ENCODE assay signal across 10 cellular contexts in genomic region chr17:38464251-38464722, GRCh38. TPM values are rescaled to one million over a fixed set of nuclear protein-coding genes. Genes with fewer than 3 reads are reported as not detected.
DNase-seq lines count a peak whose midpoint lies in the region; ATAC-seq and TF ChIP-seq lines count a peak whose summit lies in the region.
"Had no signal": no experiment of that assay in that cellular context is flagged by ENCODE, and none has a peak within 500 bp of the region (broad histone marks: within the 10 kb centered on the region; RNA-seq: fewer than 3 reads in every experiment).

No MANE protein-coding gene starts in this region.

- H3K27ac Mint-ChIP-seq in neural crest cell (ENCODE audit: unreplicated experiment) (peak overlapping the region; percentile 74), immature natural killer cell (no peak overlapping the region)
- H3K27ac Mint-ChIP-seq: activated naive CD4-positive, alpha-beta T cell treated with anti-CD3 and anti-CD28 coated beads, Interleukin-2, amount 50 U/mL, for 24 hours had no signal

- no peak for TF ChIP-seq CTCF in Peyer's patch (IDR thresholded peaks at IDR 0.05)
- TF ChIP-seq CTCF in neural crest cell (conservative IDR thresholded peaks at IDR 0.05) = no peak

- in situ Hi-C loops in ACHN (cut with HindIII; ENCODE audit: low pct_ligation_motif_present, low pct_unique_long_range_greater_than_20kb, low sequenced_read_pairs) = no loop called here

- H3K27me3 Mint-ChIP-seq in neural crest cell (ENCODE audit: low read depth) = no peaks in the 10 kb centered on the region
- H3K27me3 Mint-ChIP-seq in immature natural killer cell (ENCODE audit: low read depth in 3 of 3) = peaks cover 0 to 12% (median 2%) of the 10 kb centered on the region in 3 donors
- H3K27me3 Mint-ChIP-seq: activated naive CD4-positive, alpha-beta T cell treated with anti-CD3 and anti-CD28 coated beads, Interleukin-2, amount 50 U/mL, for 24 hours had no signal

- H3K4me1 Mint-ChIP-seq in neural crest cell (peaks cover 43% of the 10 kb centered on the region), immature natural killer cell (no peaks in the 10 kb centered on the region)
- H3K4me1 Mint-ChIP-seq: activated naive CD4-positive, alpha-beta T cell treated with anti-CD3 and anti-CD28 coated beads, Interleukin-2, amount 50 U/mL, for 24 hours had no signal

- H3K4me3 ChIP-seq in Peyer's patch = peak overlapping the region in 2 of 4 donors; percentile 34 to 55

- H3K9me3 Mint-ChIP-seq in neural crest cell (no peaks in the 10 kb centered on the region), immature natural killer cell (no peaks in the 10 kb centered on the region)
- H3K9me3 Mint-ChIP-seq: activated naive CD4-positive, alpha-beta T cell treated with anti-CD3 and anti-CD28 coated beads, Interleukin-2, amount 50 U/mL, for 24 hours had no signal

- peaks cover 0 to 28% (median 0%) of the 10 kb centered on the region in 4 donors for H3K4me1 ChIP-seq in Peyer's patch

- H3K27me3 ChIP-seq in Peyer's patch = no peaks in the 10 kb centered on the region

- ATAC-seq in GM18907 (IDR thresholded peaks at IDR 0.05; ENCODE audit: unreplicated experiment) = no peak

- H3K4me3 Mint-ChIP-seq in neural crest cell (peak overlapping the region; percentile 85), immature natural killer cell (no peak overlapping the region)
- H3K4me3 Mint-ChIP-seq: activated naive CD4-positive, alpha-beta T cell treated with anti-CD3 and anti-CD28 coated beads, Interleukin-2, amount 50 U/mL, for 24 hours had no signal

- H3K27ac ChIP-seq in Peyer's patch = peak overlapping the region; percentile 67 to 91 (median 74)

- peaks cover 0 to 3% (median 0%) of the 10 kb centered on the region in 3 donors for H3K36me3 ChIP-seq in Peyer's patch

- H3K36me3 Mint-ChIP-seq in neural crest cell (ENCODE audit: low read depth) (peaks cover 12% of the 10 kb centered on the region), immature natural killer cell (no peaks in the 10 kb centered on the region)
- H3K36me3 Mint-ChIP-seq: activated naive CD4-positive, alpha-beta T cell treated with anti-CD3 and anti-CD28 coated beads, Interleukin-2, amount 50 U/mL, for 24 hours had no signal

- H3K9me3 ChIP-seq in Peyer's patch = no peaks in the 10 kb centered on the region

- peak; percentile 29 for DNase-seq in ACHN
- no peak for DNase-seq in Peyer's patch
- peak; percentile 90 for DNase-seq in fibroblast of gingiva (ENCODE audit: low read depth)
- DNase-seq in neural crest cell (ENCODE audit: low read depth, low spot score) = no peak
- no peak for DNase-seq in GDM1 (lab: John Stamatoyannopoulos, UW)
- DNase-seq in immature natural killer cell = no peak
- DNase-seq in activated naive CD4-positive, alpha-beta T cell treated with anti-CD3 and anti-CD28 coated beads, Interleukin-2, amount 50 U/mL, for 16 hours = no peak
- DNase-seq: NCI-H774 had no signal

- no peak for TF ChIP-seq POLR2A in Peyer's patch (IDR thresholded peaks at IDR 0.05)

RNA-seq across cellular contexts. Expression of gene ARHGAP23, which starts 36.0 kb away (rescaled TPM):
- total RNA-seq in Peyer's patch (10 to 100 TPM in 2 of 4 donors, 1 to 10 TPM in 1, under 1 TPM in 1; 0.88 to 36.3 (median 8.9) TPM), neural crest cell (25.7 and 30.0 TPM in 2 replicates)
- polyA plus RNA-seq in immature natural killer cell = not detected

Comparison
In these comparisons a context has a peak if more than half of its experiments do, and no peak if none do; other contexts are left out.
1. DNase-seq: peak in ACHN (single experiment) and fibroblast of gingiva (single experiment); none in Peyer's patch (0 of 3), neural crest cell (single experiment), GDM1 (single experiment), immature natural killer cell (0 of 3) and activated naive CD4-positive, alpha-beta T cell treated with anti-CD3 and anti-CD28 coated beads, Interleukin-2, amount 50 U/mL, for 16 hours (single experiment).